Comparison of ENCODE assay signal across 10 cellular contexts in the genomic region with DNA sequence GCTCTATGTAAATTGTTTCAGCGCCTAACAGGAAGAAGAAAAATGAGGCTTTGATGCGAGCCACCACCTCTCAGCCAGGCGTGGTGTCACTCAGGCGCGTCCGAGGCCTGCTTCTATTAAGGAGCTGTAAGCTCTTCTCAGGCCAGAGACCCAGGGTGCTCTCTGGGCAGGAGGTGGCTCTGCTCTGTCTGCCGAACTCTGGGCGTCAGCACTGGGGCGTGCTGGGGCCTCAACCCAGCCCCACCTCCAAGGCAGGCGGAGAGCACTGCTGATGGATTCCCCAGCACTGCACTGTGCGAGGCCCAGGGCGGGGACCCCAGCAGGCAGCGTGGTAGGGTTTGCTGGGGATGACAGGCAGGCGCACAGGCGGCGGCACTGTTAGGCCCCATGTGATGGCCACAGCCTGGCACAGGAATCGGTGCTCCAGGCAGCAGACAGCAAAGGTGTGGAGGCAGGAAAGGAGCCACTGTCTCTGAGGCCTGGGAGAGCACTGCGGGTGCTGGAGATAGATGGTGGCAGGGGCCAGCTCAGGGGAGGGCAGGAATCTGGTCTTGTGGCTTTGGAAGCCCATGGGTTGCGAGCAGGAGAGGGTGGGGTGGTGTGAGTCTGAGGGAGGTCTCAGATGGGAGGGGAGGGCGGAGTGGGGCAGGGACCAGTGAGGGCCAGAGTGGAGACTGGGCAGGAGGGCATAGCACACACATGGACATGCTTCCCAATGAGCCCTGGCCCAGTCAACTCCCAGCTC.
DNase-seq lines count a peak whose midpoint lies in the region; ATAC-seq lines count a peak whose summit lies in the region.
"Had no signal": no experiment of that assay in that cellular context is flagged by ENCODE, and none has a peak within 500 bp of the region (broad histone marks: within the 10 kb centered on the region; RNA-seq: fewer than 3 reads in every experiment).

No MANE protein-coding gene starts in this region.

- H3K79me2 ChIP-seq in Karpas-422 (ENCODE audit: low read length): peaks cover 51% of the 10 kb centered on the region

- CTCF ChIA-PET in activated CD4-positive, alpha-beta memory T cell treated with anti-CD3 and anti-CD28 coated beads, Interleukin-2, amount 10 ng/mL, durations not matched to agents 7 days and 5 days (lab: Charles Lee): no interaction called here

- DNase-seq in Karpas-422 (peak; percentile 97), immature natural killer cell (peak in 1 of 3 donors; percentile 40), NCI-H1105 treated with DMSO at 0.1 percent for 48 hours (lab: John Stamatoyannopoulos, UW) (no peak), SIG-M5 (lab: John Stamatoyannopoulos, UW) (no peak), mesenteric fat pad (ENCODE audit: low spot score) (no peak)
- DNase-seq in activated CD4-positive, alpha-beta memory T cell treated with anti-CD3 and anti-CD28 coated beads, Interleukin-2, amount 10 ng/mL, durations not matched to agents 7 days and 5 days: no peak
- DNase-seq: mammary epithelial cell had no signal

- peaks cover 40 to 97% (median 90%) of the 10 kb centered on the region in 10 experiments for H3K4me1 ChIP-seq in BLaER1 treated with 17β-estradiol and CSF1 and Interleukin-3, amounts not matched to agents 10 nM and 100 nM
- H3K4me1 ChIP-seq in Karpas-422 (ENCODE audit: low read length): peaks cover 89% of the 10 kb centered on the region

- POLR2A ChIA-PET in activated CD4-positive, alpha-beta memory T cell treated with anti-CD3 and anti-CD28 coated beads, Interleukin-2, amount 10 ng/mL, durations not matched to agents 7 days and 5 days (lab: Charles Lee): interaction anchor here (1.2 kb wide), 1 partner anchor 16 kb away, joined by 3 read pairs; no protein-coding TSS in a partner anchor

- H3K27me3 Mint-ChIP-seq in immature natural killer cell (ENCODE audit: low read depth in 3 of 3): no peaks in the 10 kb centered on the region
- no peaks in the 10 kb centered on the region for H3K27me3 Mint-ChIP-seq in activated CD4-positive, alpha-beta memory T cell treated with anti-CD3 and anti-CD28 coated beads, Interleukin-2, amount 10 ng/mL, durations not matched to agents 7 days and 5 days

- no peak overlapping the region for H3K4me3 ChIP-seq in BLaER1 treated with 17β-estradiol and CSF1 and Interleukin-3, amounts not matched to agents 10 nM and 100 nM
- peak overlapping the region; percentile 62 for H3K4me3 ChIP-seq in Karpas-422 (ENCODE audit: low read length)

- H3K4me3 Mint-ChIP-seq in immature natural killer cell: peak overlapping the region in 3 of 5 donors; percentile 52 to 71 (median 64)
- H3K4me3 Mint-ChIP-seq in activated CD4-positive, alpha-beta memory T cell treated with anti-CD3 and anti-CD28 coated beads, Interleukin-2, amount 10 ng/mL, durations not matched to agents 7 days and 5 days: no peak overlapping the region
- H3K4me3 Mint-ChIP-seq: T-helper 1 cell treated with Interleukin-12 subunit alpha and Interleukin-12 subunit beta and Interleukin-4 antibody, amounts not matched to agents 30 μg/mL and 1 μg/mL, for 36 hours had no signal

- H4K20me1 ChIP-seq in BLaER1 treated with 17β-estradiol and CSF1 and Interleukin-3, amounts not matched to agents 10 nM and 100 nM: peaks cover 93 to 100% (median 98%) of the 10 kb centered on the region in 11 experiments
- H4K20me1 ChIP-seq in Karpas-422 (ENCODE audit: insufficient read depth, low read depth, low read length): no peaks in the 10 kb centered on the region

- H3K27me3 ChIP-seq in BLaER1 treated with 17β-estradiol and CSF1 and Interleukin-3, amounts not matched to agents 10 nM and 100 nM: no peaks in the 10 kb centered on the region
- no peaks in the 10 kb centered on the region for H3K27me3 ChIP-seq in Karpas-422 (ENCODE audit: low read length)

- no peaks in the 10 kb centered on the region for H3K9me3 Mint-ChIP-seq in immature natural killer cell
- no peaks in the 10 kb centered on the region for H3K9me3 Mint-ChIP-seq in activated CD4-positive, alpha-beta memory T cell treated with anti-CD3 and anti-CD28 coated beads, Interleukin-2, amount 10 ng/mL, durations not matched to agents 7 days and 5 days
- H3K9me3 Mint-ChIP-seq: T-helper 1 cell treated with Interleukin-12 subunit alpha and Interleukin-12 subunit beta and Interleukin-4 antibody, amounts not matched to agents 30 μg/mL and 1 μg/mL, for 36 hours had no signal

- peaks cover 55 to 63% of the 10 kb centered on the region in 2 donors for H3K4me1 Mint-ChIP-seq in immature natural killer cell
- peaks cover 4% of the 10 kb centered on the region for H3K4me1 Mint-ChIP-seq in activated CD4-positive, alpha-beta memory T cell treated with anti-CD3 and anti-CD28 coated beads, Interleukin-2, amount 10 ng/mL, durations not matched to agents 7 days and 5 days

- no peaks in the 10 kb centered on the region for H3K36me3 Mint-ChIP-seq in immature natural killer cell
- no peaks in the 10 kb centered on the region for H3K36me3 Mint-ChIP-seq in activated CD4-positive, alpha-beta memory T cell treated with anti-CD3 and anti-CD28 coated beads, Interleukin-2, amount 10 ng/mL, durations not matched to agents 7 days and 5 days (ENCODE audit: low read depth)

- H3K9me2 ChIP-seq in Karpas-422 (replicated peaks; ENCODE audit: insufficient read depth, low read length): no peaks in the 10 kb centered on the region

- H3K27ac ChIP-seq in BLaER1 treated with 17β-estradiol and CSF1 and Interleukin-3, amounts not matched to agents 10 nM and 100 nM: peak overlapping the region in 9 of 11 experiments; percentile 23 to 74 (median 52); a peak in 16 of 22 replicates
- peak overlapping the region; percentile 99 for H3K27ac ChIP-seq in Karpas-422 (ENCODE audit: low read length)

- H3K27ac Mint-ChIP-seq in immature natural killer cell: peak overlapping the region; percentile 30 to 94 (median 90)
- H3K27ac Mint-ChIP-seq in activated CD4-positive, alpha-beta memory T cell treated with anti-CD3 and anti-CD28 coated beads, Interleukin-2, amount 10 ng/mL, durations not matched to agents 7 days and 5 days: no peak overlapping the region
- H3K27ac Mint-ChIP-seq: T-helper 1 cell treated with Interleukin-12 subunit alpha and Interleukin-12 subunit beta and Interleukin-4 antibody, amounts not matched to agents 30 μg/mL and 1 μg/mL, for 36 hours had no signal

- peaks cover 0 to 11% (median 4%) of the 10 kb centered on the region in 11 experiments; a peak in 6 of 22 replicates for H3K36me3 ChIP-seq in BLaER1 treated with 17β-estradiol and CSF1 and Interleukin-3, amounts not matched to agents 10 nM and 100 nM
- no peaks in the 10 kb centered on the region for H3K36me3 ChIP-seq in Karpas-422 (ENCODE audit: insufficient read depth, low read length)

- H3K9ac ChIP-seq in BLaER1 treated with 17β-estradiol and CSF1 and Interleukin-3, amounts not matched to agents 10 nM and 100 nM: peak overlapping the region; percentile 8 to 76 (median 59); a peak in 17 of 22 replicates
- peak overlapping the region; percentile 95 for H3K9ac ChIP-seq in Karpas-422 (ENCODE audit: low read length)

- no peaks in the 10 kb centered on the region for H3K9me3 ChIP-seq in BLaER1 treated with 17β-estradiol and CSF1 and Interleukin-3, amounts not matched to agents 10 nM and 100 nM (replicated peaks in 1 of 11)
- no peaks in the 10 kb centered on the region for H3K9me3 ChIP-seq in Karpas-422 (ENCODE audit: low read length)

- H2AFZ ChIP-seq in Karpas-422 (ENCODE audit: low read length): no peak overlapping the region

- ATAC-seq in GM19438 (IDR thresholded peaks at IDR 0.05; ENCODE audit: low read depth, unreplicated experiment): peak; percentile 76

- peak overlapping the region; percentile 71 to 89 (median 83) for H3K4me2 ChIP-seq in BLaER1 treated with 17β-estradiol and CSF1 and Interleukin-3, amounts not matched to agents 10 nM and 100 nM
- peak overlapping the region; percentile 81 for H3K4me2 ChIP-seq in Karpas-422 (ENCODE audit: low read depth, low read length, poor library complexity, severe bottlenecking)
